In genomic region chr3:47282424-47283192, GRCh38 we compare ENCODE assay signal across 8 cellular contexts. TPM values are rescaled to one million over a fixed set of nuclear protein-coding genes. Genes with fewer than 3 reads are reported as not detected.
DNase-seq lines count a peak whose midpoint lies in the region; ATAC-seq and TF ChIP-seq lines count a peak whose summit lies in the region.

Gene KIF9, minus strand, starts transcription at chr3:47282799. Its CDS starts 5,425 bp downstream, at chr3:47277374.
Gene KLHL18, plus strand, starts transcription at chr3:47282944. Its CDS starts 22 bp downstream, at chr3:47282966.

- no peaks in the 10 kb centered on the region for H3K4me1 Mint-ChIP-seq in Caco-2 (ENCODE audit: low read depth, unreplicated experiment)

- no peak for TF ChIP-seq CTCF in Caco-2 (IDR thresholded peaks at IDR 0.05; ENCODE audit: insufficient read depth in 1 of 2, low read depth in 1 of 2, low read length in 1 of 2, severe bottlenecking in 1 of 2, unreplicated experiment in 1 of 2)

- H3K36me3 Mint-ChIP-seq in Caco-2 (ENCODE audit: insufficient read depth, unreplicated experiment) = peaks cover 23% of the 10 kb centered on the region

- H3K27me3 Mint-ChIP-seq in Caco-2 (ENCODE audit: insufficient read depth, unreplicated experiment) = no peaks in the 10 kb centered on the region

- H3K4me3 ChIP-seq in Caco-2 (ENCODE audit: low read depth, low read length) = peak within 1 kb of the TSS; percentile 85
- H3K4me3 ChIP-seq in mesodermal cell (ENCODE audit: extremely low read depth, insufficient read depth, low read length, poor library complexity, severe bottlenecking) = peak within 1 kb of the TSS; percentile 98

- ATAC-seq in GM21360 (IDR thresholded peaks at IDR 0.05; ENCODE audit: unreplicated experiment) = peak; percentile 76

- in situ Hi-C loops in endometrial microvascular endothelial cells (cut with HindIII; ENCODE audit: inconsistent ontology term, low pct_unique_long_range_greater_than_20kb, low sequenced_read_pairs) = no loop called here

- H3K9me3 ChIP-seq in Caco-2 (no peaks in the 10 kb centered on the region), mesodermal cell (ENCODE audit: control insufficient read depth, low read length) (no peaks in the 10 kb centered on the region)

- H3K9me3 Mint-ChIP-seq in Caco-2 (ENCODE audit: unreplicated experiment) = no peaks in the 10 kb centered on the region

- no peaks in the 10 kb centered on the region for H3K27me3 ChIP-seq in Caco-2 (replicated peaks; ENCODE audit: control insufficient read depth, insufficient read depth, low read length)

- peak within 1 kb of the TSS; percentile 96 for H3K4me3 Mint-ChIP-seq in Caco-2 (ENCODE audit: unreplicated experiment)

- peaks cover 4% of the 10 kb centered on the region; the same call in 1 of the 2 replicates for H3K4me1 ChIP-seq in Caco-2
- peaks cover 5% of the 10 kb centered on the region for H3K4me1 ChIP-seq in mesodermal cell (ENCODE audit: control insufficient read depth, insufficient read depth, low read length, poor library complexity, severe bottlenecking)

- H3K36me3 ChIP-seq in Caco-2 (ENCODE audit: control insufficient read depth, insufficient read depth, low read length) (no peaks in the 10 kb centered on the region), mesodermal cell (ENCODE audit: control insufficient read depth, insufficient read depth, low read length) (peaks cover 16% of the 10 kb centered on the region)

- intact Hi-C loops in Caco-2 (cut with micrococcal nuclease; ENCODE audit: unreplicated experiment) = loop anchor here (2.0 to 10.0 kb wide), 4 partner anchors 32 to 300 kb away; partner anchors contain the start of genes PTPN23 and SETD2

- DNase-seq in Caco-2 (peak; percentile 94 to 95), HT1080 (ENCODE audit: low read depth) (peak; percentile 91), NOMO-1 treated with dmso at 0.1 percent for 144 hours (lab: John Stamatoyannopoulos, UW; ENCODE audit: unreplicated experiment) (peak; percentile 95)
- peak; percentile 95 for DNase-seq in activated CD8-positive, alpha-beta memory T cell treated with anti-CD3 and anti-CD28 coated beads, Interleukin-2, amount 50 U/mL, for 24 hours (ENCODE audit: extremely low read depth)
- peak; percentile 93 for DNase-seq in stimulated activated CD8-positive, alpha-beta memory T cell treated with anti-CD3 and anti-CD28 coated beads, Interleukin-15, amount 100 ng/mL, for 24 hours (ENCODE audit: low read depth)

- no TSS peak for BruUV-seq in Caco-2 (replicated peaks; lab: Mats Ljungman, UMichigan)

- H3K27ac ChIP-seq in mesodermal cell (ENCODE audit: low read depth, low read length, severe bottlenecking) = peak within 1 kb of the TSS; percentile 97

- CTCF ChIA-PET in Caco-2 (lab: Charles Lee) = interaction anchor here (0.7 kb wide), 1 partner anchor 186 kb away, joined by 3 read pairs; no protein-coding TSS in a partner anchor

- POLR2A ChIA-PET in Caco-2 (lab: Charles Lee) = interaction anchor here (0.6 to 1.2 kb wide), 4 partner anchors 9 to 119 kb away, joined by 3 to 5 read pairs (median 4); partner anchors contain the start of genes PTPN23 and SETD2

- WGBS in mesodermal cell (ENCODE audit: insufficient coverage in 2 of 2), 2 experiments = 0% methylated on average over 71 of the region's 82 CpGs

- peak within 1 kb of the TSS; percentile 100 for H3K27ac Mint-ChIP-seq in Caco-2 (ENCODE audit: unreplicated experiment)

RNA-seq across cellular contexts. Expression of gene KIF9, which starts in this region (rescaled TPM):
- total RNA-seq in Caco-2 (2022) (7.1 and 7.2 TPM in 2 replicates), endometrial microvascular endothelial cells (ENCODE audit: inconsistent ontology term) (16.6 TPM)
- total RNA-seq in HT1080 (2014; rRNA removed; shearing (Covaris generic)) = 15.8 and 28.4 TPM in 2 replicates
- polyA plus RNA-seq in HT1080 (2015; cell fraction: cytosol; rRNA removed) = 21.4 and 25.7 TPM in 2 replicates
- 3.1 and 8.4 TPM in 2 replicates for polyA plus RNA-seq in HT1080 (2015; cell fraction: nucleus; rRNA removed)
- 6.5 TPM for polyA plus RNA-seq in mesodermal cell (2013, experiment 1 of 2)
- 6.1 TPM for polyA plus RNA-seq in mesodermal cell (2013, experiment 2 of 2)

RNA-seq across cellular contexts. Expression of gene KLHL18, which starts in this region (rescaled TPM):
- 26.1 and 29.5 TPM in 2 replicates for total RNA-seq in Caco-2 (2022)
- total RNA-seq in HT1080 (2014; rRNA removed; shearing (Covaris generic)) = 20.4 and 26.2 TPM in 2 replicates
- 22.6 and 24.8 TPM in 2 replicates for polyA plus RNA-seq in HT1080 (2015; cell fraction: cytosol; rRNA removed)
- 22.3 and 23.2 TPM in 2 replicates for polyA plus RNA-seq in HT1080 (2015; cell fraction: nucleus; rRNA removed)
- 37.4 TPM for total RNA-seq in endometrial microvascular endothelial cells (ENCODE audit: inconsistent ontology term)
- 15.4 TPM for polyA plus RNA-seq in mesodermal cell (2013, experiment 1 of 2)
- 10.9 TPM for polyA plus RNA-seq in mesodermal cell (2013, experiment 2 of 2)

Comparison
In these comparisons a context has a peak if more than half of its experiments do, and no peak if none do; other contexts are left out.
1. Peak in every context shown above with its lines: DNase-seq, ATAC-seq, H3K4me3 ChIP-seq and H3K27ac ChIP-seq.